13 cellular contexts compared by ENCODE assay signal in genomic region chr3:33855884-33856546, GRCh38. TPM values are rescaled to one million over a fixed set of nuclear protein-coding genes. Genes with fewer than 3 reads are reported as not detected.
A peak's percentile ranks its signal among the peaks of the same experiment; 100 is the strongest.
DNase-seq lines count a peak whose midpoint lies in the region; ATAC-seq and TF ChIP-seq lines count a peak whose summit lies in the region.
"Had no signal": no experiment of that assay in that cellular context is flagged by ENCODE, and none has a peak within 500 bp of the region (broad histone marks: within the 10 kb centered on the region; RNA-seq: fewer than 3 reads in every experiment).

No MANE protein-coding gene starts in this region.

- peaks cover 0 to 8% (median 1%) of the 10 kb centered on the region in 3 donors for H3K4me1 Mint-ChIP-seq in naive B cell

- peaks cover 11% of the 10 kb centered on the region for H3K4me1 ChIP-seq in body of pancreas

- peak overlapping the region in 1 of 4 donors; percentile 25 for H3K27ac ChIP-seq in body of pancreas

- H3K27me3 ChIP-seq in MG63 (no peaks in the 10 kb centered on the region), body of pancreas (no peaks in the 10 kb centered on the region)

- ATAC-seq in GM18502 (IDR thresholded peaks at IDR 0.05; ENCODE audit: poor library complexity, unreplicated experiment) (peak; percentile 32), naive B cell (ENCODE audit: low read depth in 2 of 2) (no peak), HG03025 (IDR thresholded peaks at IDR 0.05; ENCODE audit: low FRiP score, unreplicated experiment) (no peak), body of pancreas (no peak)

- H3K27ac Mint-ChIP-seq in naive B cell = peak overlapping the region in 4 of 6 donors; percentile 19 to 94 (median 32)

- WGBS in body of pancreas, 2 donors = 78 to 85% methylated on average over 10 of the region's 10 CpGs

- no peaks in the 10 kb centered on the region for H3K9me3 Mint-ChIP-seq in naive B cell
- H3K9me3 Mint-ChIP-seq: T-helper 1 cell treated with Interleukin-12 subunit alpha and Interleukin-12 subunit beta and Interleukin-4 antibody, amounts not matched to agents 30 μg/mL and 1 μg/mL, for 36 hours had no signal

- TF ChIP-seq POLR2A in body of pancreas (IDR thresholded peaks at IDR 0.05) = no peak

- H3K36me3 Mint-ChIP-seq in naive B cell = peaks cover 29 to 32% of the 10 kb centered on the region in 2 donors

- H3K4me3 Mint-ChIP-seq in naive B cell = no peak overlapping the region
- H3K4me3 Mint-ChIP-seq: T-helper 1 cell treated with Interleukin-12 subunit alpha and Interleukin-12 subunit beta and Interleukin-4 antibody, amounts not matched to agents 30 μg/mL and 1 μg/mL, for 36 hours had no signal

- peaks cover 5% of the 10 kb centered on the region for H3K36me3 ChIP-seq in MG63
- peaks cover 0 to 15% of the 10 kb centered on the region in 2 donors for H3K36me3 ChIP-seq in body of pancreas (replicated peaks in 1 of 2; ENCODE audit: insufficient read depth in 1 of 2, low read depth in 2 of 2)

- H3K9me3 ChIP-seq in MG63 (no peaks in the 10 kb centered on the region), body of pancreas (no peaks in the 10 kb centered on the region)

- DNase-seq in MG63 = peak; percentile 25
- peak; percentile 30 to 65 for DNase-seq in cardiac fibroblast (ENCODE audit: low read depth in 2 of 2)
- no peak for DNase-seq in naive B cell
- no peak for DNase-seq in stimulated activated CD4-positive, alpha-beta T cell treated with anti-CD3 and anti-CD28 coated beads, Interleukin-4, amount 100 ng/mL, for 1 hour
- DNase-seq in body of pancreas = no peak
- DNase-seq in NCI-H2227 (lab: John Stamatoyannopoulos, UW; ENCODE audit: unreplicated experiment) = no peak
- DNase-seq: activated effector memory CD4-positive, alpha-beta T cell treated with anti-CD3 and anti-CD28 coated beads, Interleukin-2, amount 50 U/mL, for 16 hours; H7; left cardiac atrium; NK-92 treated with Interleukin-12 subunit alpha and Interleukin-12 subunit beta, amount 100 ng/mL, for 24 hours had no signal

- intact Hi-C loops in body of pancreas (cut with DNase I) = no loop called here

- no peak overlapping the region for H3K4me3 ChIP-seq in MG63
- no peak overlapping the region for H3K4me3 ChIP-seq in cardiac fibroblast (replicated peaks in 1 of 2; ENCODE audit: low read depth in 2 of 2, low read length in 2 of 2)
- no peak overlapping the region for H3K4me3 ChIP-seq in body of pancreas

- TF ChIP-seq CTCF in cardiac fibroblast (IDR thresholded peaks at IDR 0.05; ENCODE audit: low read depth, low read length) (no peak), body of pancreas (IDR thresholded peaks at IDR 0.05) (no peak)

- no peaks in the 10 kb centered on the region for H3K27me3 Mint-ChIP-seq in naive B cell

RNA-seq across cellular contexts. Expression of gene PDCD6IP, which starts 57.6 kb away (rescaled TPM):
- total RNA-seq in MG63 (2014; rRNA removed; shearing (Covaris generic); ENCODE audit: low replicate concordance) = 30.3 and 40.1 TPM in 2 replicates
- polyA plus RNA-seq in naive B cell (ENCODE audit: low read depth in 6 of 6) = 10 to 100 TPM; 48.1 to 97.8 (median 91.0) TPM
- total RNA-seq in body of pancreas = 100 to 1,000 TPM in 1 of 2 donors, 10 to 100 TPM in 1; 40.5 to 104 TPM

Comparison
In these comparisons a context has a peak if more than half of its experiments do, and no peak if none do; other contexts are left out.
1. DNase-seq: peak in MG63 (single experiment) and cardiac fibroblast (2 of 2); none in naive B cell (single experiment), stimulated activated CD4-positive, alpha-beta T cell treated with anti-CD3 and anti-CD28 coated beads, Interleukin-4, amount 100 ng/mL, for 1 hour (single experiment), body of pancreas (0 of 4) and NCI-H2227 (single experiment).